23 cellular contexts compared by ENCODE assay signal in the genomic region with DNA sequence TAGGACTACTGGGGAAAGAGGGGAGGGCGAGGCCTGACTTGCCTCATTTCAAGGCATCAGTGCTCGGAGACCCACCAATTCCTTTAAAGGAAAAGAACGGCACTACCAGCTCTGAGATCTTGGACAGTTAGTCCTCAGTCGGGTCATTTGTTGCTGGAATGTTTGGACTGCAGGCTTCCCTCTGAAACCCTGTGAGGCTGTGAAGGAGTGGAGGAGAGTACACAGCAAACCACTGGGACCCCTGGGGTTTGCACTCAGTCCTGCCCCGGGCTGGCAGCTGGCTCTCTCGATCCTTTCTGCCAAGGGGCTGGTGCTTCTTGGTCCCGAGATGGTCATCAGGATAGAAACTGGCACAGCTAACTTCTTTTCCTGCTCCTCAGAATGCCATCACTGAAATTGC.
A peak's percentile ranks its signal among the peaks of the same experiment; 100 is the strongest.
DNase-seq lines count a peak whose midpoint lies in the region; ATAC-seq, FAIRE-seq and TF ChIP-seq lines count a peak whose summit lies in the region.
"Had no signal": no experiment of that assay in that cellular context is flagged by ENCODE, and none has a peak within 500 bp of the region (broad histone marks: within the 10 kb centered on the region; RNA-seq: fewer than 3 reads in every experiment).

No MANE protein-coding gene starts in this region.

- TF ChIP-seq CTCF in VCaP (conservative IDR thresholded peaks at IDR 0.05) = no peak
- TF ChIP-seq CTCF in endothelial cell (IDR thresholded peaks at IDR 0.05; ENCODE audit: unreplicated experiment) = no peak
- TF ChIP-seq CTCF in osteocyte (IDR thresholded peaks at IDR 0.05) = no peak
- TF ChIP-seq CTCF in RWPE1 (conservative IDR thresholded peaks at IDR 0.05; ENCODE audit: low read depth) = no peak
- TF ChIP-seq CTCF in mammary epithelial cell (conservative IDR thresholded peaks at IDR 0.05 in 1 of 2, IDR thresholded peaks at IDR 0.05 in 1 of 2; ENCODE audit: extremely low read depth in 1 of 2, insufficient read depth in 1 of 2, low read depth in 1 of 2, low read length in 2 of 2) = no peak

- H3K4me1 ChIP-seq in mammary epithelial cell (ENCODE audit: insufficient read depth, low read length) = no peaks in the 10 kb centered on the region

- dilution Hi-C loops in mammary epithelial cell (cut with HindIII; ENCODE audit: low sequenced_read_pairs) = no loop called here

- BruUV-seq in mammary epithelial cell (replicated peaks; lab: Mats Ljungman, UMichigan) = no TSS peak

- in situ Hi-C loops in mammary epithelial cell (cut with MboI; ENCODE audit: low sequenced_read_pairs in 2 of 2) = no loop called here

- FAIRE-seq in HTR-8/SVneo (lab: Jason Lieb, UNC) = no peak

- no peak overlapping the region for H3K9ac ChIP-seq in mammary epithelial cell (ENCODE audit: insufficient read depth, low read length)

- H3K4me3 Mint-ChIP-seq in endothelial cell (ENCODE audit: unreplicated experiment) = peak overlapping the region; percentile 53
- peak overlapping the region; percentile 30 for H3K4me3 Mint-ChIP-seq in osteocyte (ENCODE audit: unreplicated experiment)

- H3K27me3 ChIP-seq in mammary epithelial cell (ENCODE audit: insufficient read depth, low read length) = no peaks in the 10 kb centered on the region
- H3K27me3 ChIP-seq: MG63, SJSA1 had no signal

- no peak overlapping the region for H3K4me3 ChIP-seq in mammary epithelial cell (replicated peaks in 1 of 3; ENCODE audit: insufficient read depth in 1 of 3, low read depth in 2 of 3, low read length in 3 of 3)
- H3K4me3 ChIP-seq: MG63, SJSA1 had no signal

- H3K79me2 ChIP-seq in mammary epithelial cell (ENCODE audit: insufficient read depth, low read length) = peaks cover 77% of the 10 kb centered on the region

- no peaks in the 10 kb centered on the region for H3K9me3 ChIP-seq in mammary epithelial cell (replicated peaks; ENCODE audit: insufficient read depth, low read length)
- H3K9me3 ChIP-seq: MG63, SJSA1 had no signal

- 100% methylated on average over 6 of the region's 7 CpGs for WGBS in mammary epithelial cell (ENCODE audit: low coverage, missing lambda C conversion rate)

- H3K36me3 Mint-ChIP-seq in endothelial cell (ENCODE audit: low read depth, unreplicated experiment) = peaks cover 42% of the 10 kb centered on the region
- H3K36me3 Mint-ChIP-seq in osteocyte (ENCODE audit: unreplicated experiment) = peaks cover 22% of the 10 kb centered on the region

- peaks cover 43% of the 10 kb centered on the region for H3K36me3 ChIP-seq in mammary epithelial cell (ENCODE audit: insufficient read depth, low read length)

- DNase-seq in endothelial cell (ENCODE audit: low spot score) = no peak
- DNase-seq in osteocyte (ENCODE audit: extremely low spot score, unreplicated experiment) = no peak
- no peak for DNase-seq in HTR-8/SVneo (ENCODE audit: insufficient read length, low spot score)
- no peak for DNase-seq in RWPE1 (ENCODE audit: low spot score)
- no peak for DNase-seq in mammary epithelial cell
- DNase-seq: ACHN, AML-193, DMS79, HCEC 1CT, Karpas-422, MG63, NCI-H1048, NCI-H1436, NCI-H2029 treated with DMSO at 0.1 percent for 48 hours, NCI-H2171, NCI-H446, NCI-H69 had no signal

- H2AFZ ChIP-seq in mammary epithelial cell (ENCODE audit: low read depth, low read length) = no peak overlapping the region

- intact Hi-C loops in mammary epithelial cell (cut with micrococcal nuclease) = no loop called here

- H3K27ac ChIP-seq in VCaP (0 out of 2 replicates have a peak overlapping the region, but pooled peaks have one; percentile 48), RWPE1 (no peak overlapping the region), mammary epithelial cell (ENCODE audit: insufficient read depth, low read depth, low read length) (no peak overlapping the region)
- H3K27ac ChIP-seq: C4-2B, SJSA1 had no signal

- H3K4me1 Mint-ChIP-seq in endothelial cell (ENCODE audit: unreplicated experiment) (peaks cover 43% of the 10 kb centered on the region), osteocyte (ENCODE audit: unreplicated experiment) (peaks cover 77% of the 10 kb centered on the region)

- H4K20me1 ChIP-seq in mammary epithelial cell (ENCODE audit: insufficient read depth, low read length) = no peaks in the 10 kb centered on the region

- CTCF ChIA-PET in RWPE1 (lab: Yijun Ruan, JAX) = interaction anchor here (1.2 kb wide), 1 partner anchor 27 kb away, joined by 5 read pairs; no protein-coding TSS in a partner anchor
- CTCF ChIA-PET in mammary epithelial cell (lab: Charles Lee; ENCODE audit: low non-redundant PET) = interaction anchor here (0.6 kb wide), 1 partner anchor 327 kb away, joined by 3 read pairs; no protein-coding TSS in a partner anchor

- no peak for ATAC-seq in GM21515 (IDR thresholded peaks at IDR 0.05; ENCODE audit: unreplicated experiment)
- ATAC-seq: Panc1 had no signal

- no peaks in the 10 kb centered on the region for H3K9me3 Mint-ChIP-seq in endothelial cell (ENCODE audit: unreplicated experiment)
- H3K9me3 Mint-ChIP-seq in osteocyte (ENCODE audit: unreplicated experiment) = no peaks in the 10 kb centered on the region
- H3K9me3 Mint-ChIP-seq: IgD-negative memory B cell had no signal

- H3K4me2 ChIP-seq in mammary epithelial cell (ENCODE audit: insufficient read depth, low read depth, low read length) = no peak overlapping the region

- H3K27ac Mint-ChIP-seq in endothelial cell (ENCODE audit: unreplicated experiment) (no peak overlapping the region), osteocyte (ENCODE audit: unreplicated experiment) (peak overlapping the region; percentile 86)

- H3K27me3 Mint-ChIP-seq in endothelial cell (ENCODE audit: unreplicated experiment) = peaks cover 11% of the 10 kb centered on the region
- H3K27me3 Mint-ChIP-seq in osteocyte (ENCODE audit: unreplicated experiment) = no peaks in the 10 kb centered on the region
- H3K27me3 Mint-ChIP-seq: IgD-negative memory B cell had no signal

- POLR2A ChIA-PET in RWPE1 (lab: Yijun Ruan, JAX; ENCODE audit: low non-redundant PET) = no interaction called here
